In genomic region chr10:77123330-77123729, GRCh38 we compare ENCODE assay signal across 8 cellular contexts.
"Had no signal": no experiment of that assay in that cellular context is flagged by ENCODE, and none has a peak within 500 bp of the region (broad histone marks: within the 10 kb centered on the region; RNA-seq: fewer than 3 reads in every experiment).

No MANE protein-coding gene starts in this region.

- DNase-seq: H7, HFFc6 had no signal

- H3K4me2 ChIP-seq: GM23338 had no signal

- H3K36me3 ChIP-seq: HAP-1 had no signal

- FAIRE-seq: H1, HepG2 had no signal

- H3K9me3 ChIP-seq: HAP-1 had no signal

- H3K4me3 ChIP-seq: GM23338, HAP-1 had no signal

- ATAC-seq: GM23338, HCT116, HepG2 had no signal

- H3K27ac ChIP-seq: HL-60 had no signal

- H3K4me1 ChIP-seq: HAP-1 had no signal

- H2AFZ ChIP-seq: GM23338 had no signal
